Comparison of ENCODE assay signal across 1 cellular context in genomic region chr14:90381999-90382451, GRCh38.
TF ChIP-seq lines count a peak whose summit lies in the region.

No MANE protein-coding gene starts in this region.

TF ChIP-seq in GM23338, 12 proteins besides CTCF, POLR2A, EP300 and RAD21 (continued from another document):
- TF ChIP-seq ZNF462 (CRISPR knock-in tag; IDR thresholded peaks at IDR 0.05) (no peak), STAT1 (IDR thresholded peaks at IDR 0.05; ENCODE audit: unreplicated experiment) (no peak)
